1 cellular context compared by ENCODE assay signal in genomic region chr9:4596165-4596922, GRCh38.
TF ChIP-seq lines count a peak whose summit lies in the region.

No MANE protein-coding gene starts in this region.

TF ChIP-seq in GM23338, 12 proteins besides CTCF, POLR2A, EP300 and RAD21 (continued from another document):
- TF ChIP-seq, protein P1, sequence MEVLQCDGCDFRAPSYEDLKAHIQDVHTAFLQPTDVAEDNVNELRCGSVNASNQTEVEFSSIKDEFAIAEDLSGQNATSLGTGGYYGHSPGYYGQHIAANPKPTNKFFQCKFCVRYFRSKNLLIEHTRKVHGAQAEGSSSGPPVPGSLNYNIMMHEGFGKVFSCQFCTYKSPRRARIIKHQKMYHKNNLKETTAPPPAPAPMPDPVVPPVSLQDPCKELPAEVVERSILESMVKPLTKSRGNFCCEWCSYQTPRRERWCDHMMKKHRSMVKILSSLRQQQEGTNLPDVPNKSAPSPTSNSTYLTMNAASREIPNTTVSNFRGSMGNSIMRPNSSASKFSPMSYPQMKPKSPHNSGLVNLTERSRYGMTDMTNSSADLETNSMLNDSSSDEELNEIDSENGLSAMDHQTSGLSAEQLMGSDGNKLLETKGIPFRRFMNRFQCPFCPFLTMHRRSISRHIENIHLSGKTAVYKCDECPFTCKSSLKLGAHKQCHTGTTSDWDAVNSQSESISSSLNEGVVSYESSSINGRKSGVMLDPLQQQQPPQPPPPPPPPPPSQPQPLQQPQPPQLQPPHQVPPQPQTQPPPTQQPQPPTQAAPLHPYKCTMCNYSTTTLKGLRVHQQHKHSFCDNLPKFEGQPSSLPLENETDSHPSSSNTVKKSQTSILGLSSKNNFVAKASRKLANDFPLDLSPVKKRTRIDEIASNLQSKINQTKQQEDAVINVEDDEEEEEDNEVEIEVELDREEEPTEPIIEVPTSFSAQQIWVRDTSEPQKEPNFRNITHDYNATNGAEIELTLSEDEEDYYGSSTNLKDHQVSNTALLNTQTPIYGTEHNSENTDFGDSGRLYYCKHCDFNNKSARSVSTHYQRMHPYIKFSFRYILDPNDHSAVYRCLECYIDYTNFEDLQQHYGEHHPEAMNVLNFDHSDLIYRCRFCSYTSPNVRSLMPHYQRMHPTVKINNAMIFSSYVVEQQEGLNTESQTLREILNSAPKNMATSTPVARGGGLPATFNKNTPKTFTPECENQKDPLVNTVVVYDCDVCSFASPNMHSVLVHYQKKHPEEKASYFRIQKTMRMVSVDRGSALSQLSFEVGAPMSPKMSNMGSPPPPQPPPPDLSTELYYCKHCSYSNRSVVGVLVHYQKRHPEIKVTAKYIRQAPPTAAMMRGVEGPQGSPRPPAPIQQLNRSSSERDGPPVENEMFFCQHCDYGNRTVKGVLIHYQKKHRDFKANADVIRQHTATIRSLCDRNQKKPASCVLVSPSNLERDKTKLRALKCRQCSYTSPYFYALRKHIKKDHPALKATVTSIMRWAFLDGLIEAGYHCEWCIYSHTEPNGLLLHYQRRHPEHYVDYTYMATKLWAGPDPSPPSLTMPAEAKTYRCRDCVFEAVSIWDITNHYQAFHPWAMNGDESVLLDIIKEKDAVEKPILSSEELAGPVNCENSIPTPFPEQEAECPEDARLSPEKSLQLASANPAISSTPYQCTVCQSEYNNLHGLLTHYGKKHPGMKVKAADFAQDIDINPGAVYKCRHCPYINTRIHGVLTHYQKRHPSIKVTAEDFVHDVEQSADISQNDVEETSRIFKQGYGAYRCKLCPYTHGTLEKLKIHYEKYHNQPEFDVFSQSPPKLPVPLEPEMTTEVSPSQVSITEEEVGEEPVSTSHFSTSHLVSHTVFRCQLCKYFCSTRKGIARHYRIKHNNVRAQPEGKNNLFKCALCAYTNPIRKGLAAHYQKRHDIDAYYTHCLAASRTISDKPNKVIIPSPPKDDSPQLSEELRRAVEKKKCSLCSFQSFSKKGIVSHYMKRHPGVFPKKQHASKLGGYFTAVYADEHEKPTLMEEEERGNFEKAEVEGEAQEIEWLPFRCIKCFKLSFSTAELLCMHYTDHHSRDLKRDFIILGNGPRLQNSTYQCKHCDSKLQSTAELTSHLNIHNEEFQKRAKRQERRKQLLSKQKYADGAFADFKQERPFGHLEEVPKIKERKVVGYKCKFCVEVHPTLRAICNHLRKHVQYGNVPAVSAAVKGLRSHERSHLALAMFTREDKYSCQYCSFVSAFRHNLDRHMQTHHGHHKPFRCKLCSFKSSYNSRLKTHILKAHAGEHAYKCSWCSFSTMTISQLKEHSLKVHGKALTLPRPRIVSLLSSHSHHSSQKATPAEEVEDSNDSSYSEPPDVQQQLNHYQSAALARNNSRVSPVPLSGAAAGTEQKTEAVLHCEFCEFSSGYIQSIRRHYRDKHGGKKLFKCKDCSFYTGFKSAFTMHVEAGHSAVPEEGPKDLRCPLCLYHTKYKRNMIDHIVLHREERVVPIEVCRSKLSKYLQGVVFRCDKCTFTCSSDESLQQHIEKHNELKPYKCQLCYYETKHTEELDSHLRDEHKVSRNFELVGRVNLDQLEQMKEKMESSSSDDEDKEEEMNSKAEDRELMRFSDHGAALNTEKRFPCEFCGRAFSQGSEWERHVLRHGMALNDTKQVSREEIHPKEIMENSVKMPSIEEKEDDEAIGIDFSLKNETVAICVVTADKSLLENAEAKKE (CRISPR knock-in tag; IDR thresholded peaks at IDR 0.05), result no peak
- TF ChIP-seq EZH2 (IDR thresholded peaks at IDR 0.05; ENCODE audit: low read depth, unreplicated experiment) (no peak), JUNB (IDR thresholded peaks at IDR 0.05; ENCODE audit: unreplicated experiment) (no peak), ZNF114 (CRISPR knock-in tag; IDR thresholded peaks at IDR 0.05) (no peak), STAT1 (IDR thresholded peaks at IDR 0.05; ENCODE audit: unreplicated experiment) (no peak), ETS1 (IDR thresholded peaks at IDR 0.05) (no peak), NANOG (IDR thresholded peaks at IDR 0.05; ENCODE audit: borderline replicate concordance) (no peak)
